In genomic region chr4:123600921-123601904, GRCh38 we compare ENCODE assay signal across 15 cellular contexts.
DNase-seq lines count a peak whose midpoint lies in the region; ATAC-seq, FAIRE-seq and TF ChIP-seq lines count a peak whose summit lies in the region.
"Had no signal": no experiment of that assay in that cellular context is flagged by ENCODE, and none has a peak within 500 bp of the region (broad histone marks: within the 10 kb centered on the region; RNA-seq: fewer than 3 reads in every experiment).

No MANE protein-coding gene starts in this region.

- H3K9ac ChIP-seq in BLaER1 (no peak overlapping the region), HUES64 (ENCODE audit: low read depth, low read length) (peak overlapping the region; percentile 59; the same call in 1 of the 2 replicates), H1 (replicated peaks in 1 of 4; ENCODE audit: extremely low read depth in 1 of 4, low read depth in 3 of 4, low read length in 3 of 4) (no peak overlapping the region)

- H3K27ac ChIP-seq in BLaER1 (peak overlapping the region; percentile 82), HUES64 (ENCODE audit: low read depth, low read length) (peak overlapping the region; percentile 87), H1 (ENCODE audit: low read depth, low read length) (no peak overlapping the region)

- H3K27me3 ChIP-seq in BLaER1 (no peaks in the 10 kb centered on the region), HUES64 (ENCODE audit: insufficient read depth, low read length) (no peaks in the 10 kb centered on the region), H1 (replicated peaks in 1 of 4; ENCODE audit: control insufficient read depth in 3 of 4, extremely low read depth in 1 of 4, insufficient read depth in 3 of 4, low read length in 3 of 4) (no peaks in the 10 kb centered on the region)
- H3K27me3 ChIP-seq: left lung had no signal

- no peak for TF ChIP-seq RAD21 in H1 (IDR thresholded peaks at IDR 0.05 in 1 of 2, conservative IDR thresholded peaks at IDR 0.05 in 1 of 2; ENCODE audit: low read depth in 2 of 2, low read length in 2 of 2)

- H3K4me1 Mint-ChIP-seq in nephron = peaks cover 28% of the 10 kb centered on the region

- H2AFZ ChIP-seq in H1 (ENCODE audit: low read length) = no peak overlapping the region

- no peak overlapping the region for H3K18ac ChIP-seq in H1 (ENCODE audit: extremely low read depth, low read length)

- no peak overlapping the region for H2AK5ac ChIP-seq in H1 (ENCODE audit: low read depth, low read length)

- H4K8ac ChIP-seq in H1 (ENCODE audit: extremely low read depth, insufficient read depth, low read length) = no peak overlapping the region

- no peak overlapping the region for H2BK20ac ChIP-seq in H1 (ENCODE audit: low read length)

- H3K56ac ChIP-seq in H1 (replicated peaks; ENCODE audit: insufficient read length, low read depth, low read length) = no peak overlapping the region

- POLR2A ChIA-PET in H1 (lab: Charles Lee; ENCODE audit: partially characterized antibody) = no interaction called here

- H3K36me3 ChIP-seq in BLaER1 (no peaks in the 10 kb centered on the region), HUES64 (ENCODE audit: insufficient read depth, low read length) (no peaks in the 10 kb centered on the region), H1 (ENCODE audit: control insufficient read depth in 2 of 4, insufficient read depth in 4 of 4, low read length in 3 of 4) (no peaks in the 10 kb centered on the region)
- H3K36me3 ChIP-seq: HAP-1, left lung had no signal

- H3K4me1 ChIP-seq in BLaER1 (peaks cover 44% of the 10 kb centered on the region), HUES64 (ENCODE audit: insufficient read depth, low read length) (peaks cover 25% of the 10 kb centered on the region), H1 (replicated peaks in 1 of 4; ENCODE audit: control insufficient read depth in 3 of 4, insufficient read depth in 4 of 4, low read length in 3 of 4) (peaks cover 0 to 11% (median 2%) of the 10 kb centered on the region in 4 experiments; a peak in 2 of 7 replicates)

- no peaks in the 10 kb centered on the region for H3K23me2 ChIP-seq in H1 (ENCODE audit: low read depth, low read length)

- FAIRE-seq in H1 (lab: Jason Lieb, UNC) = no peak
- FAIRE-seq: bronchial epithelial cell had no signal

- H3K4me3 Mint-ChIP-seq in nephron = no peak overlapping the region

- H3K27me3 Mint-ChIP-seq in nephron (ENCODE audit: low read depth) = no peaks in the 10 kb centered on the region

- 93% methylated on average over 6 of the region's 6 CpGs for WGBS in HUES64
- 87 to 100% methylated on average over 1 to 6 of the region's 6 CpGs for WGBS in H1 (ENCODE audit: extremely low coverage in 1 of 2, insufficient coverage in 1 of 2, insufficient read length in 1 of 2, insufficient replicate concordance in 2 of 2, low coverage in 1 of 2, low lambda C conversion rate in 2 of 2, missing lambda C conversion rate in 1 of 2), 2 experiments

- H3K23ac ChIP-seq in H1 (ENCODE audit: insufficient read length) = no peak overlapping the region

- H2BK15ac ChIP-seq in H1 (ENCODE audit: low read length) = no peak overlapping the region

- DNase-seq in H1 (ENCODE audit: low read depth in 1 of 2, low spot score in 2 of 2) (no peak), NCI-H774 (lab: John Stamatoyannopoulos, UW) (no peak), omental fat pad (ENCODE audit: low spot score) (no peak), cerebellar cortex (ENCODE audit: low spot score) (no peak), iPS-NIHi7 (ENCODE audit: extremely low spot score) (no peak)
- DNase-seq: activated CD4-positive, alpha-beta T cell treated with anti-CD3 and anti-CD28 coated beads, Interleukin-2, amount 50 U/mL, for 48 hours; AML-193; left lung; NCI-H1092; occipital lobe had no signal

- no peaks in the 10 kb centered on the region for H3K79me1 ChIP-seq in H1 (ENCODE audit: low read depth, low read length)

- no peak overlapping the region for H4K91ac ChIP-seq in H1 (replicated peaks; ENCODE audit: insufficient read length, low read length)

- no peak for ATAC-seq in omental fat pad (ENCODE audit: low FRiP score)
- ATAC-seq: left lung had no signal

- peak overlapping the region; percentile 73 for H3K4me2 ChIP-seq in BLaER1
- no peak overlapping the region for H3K4me2 ChIP-seq in H1 (ENCODE audit: insufficient read depth in 1 of 2, low read depth in 2 of 2, low read length in 2 of 2)

- TF ChIP-seq EP300 in H1 (IDR thresholded peaks at IDR 0.05; ENCODE audit: borderline replicate concordance in 1 of 2, low read depth in 2 of 2, low read length in 2 of 2) = no peak

- H3K14ac ChIP-seq in H1 (ENCODE audit: insufficient read length) = no peak overlapping the region

- H2BK12ac ChIP-seq in H1 (ENCODE audit: low read depth, low read length) = no peak overlapping the region

- TF ChIP-seq POLR2A in H1 (IDR thresholded peaks at IDR 0.05; ENCODE audit: control extremely low read depth in 1 of 2, low read depth in 2 of 2, low read length in 2 of 2) = no peak

- no peak overlapping the region for H2BK120ac ChIP-seq in H1 (replicated peaks; ENCODE audit: low read depth, low read length)

- H3K79me2 ChIP-seq in H1 (ENCODE audit: control insufficient read depth in 1 of 2, insufficient read depth in 2 of 2, low read length in 2 of 2) = no peaks in the 10 kb centered on the region

- H3K4me3 ChIP-seq in BLaER1 = no peak overlapping the region
- H3K4me3 ChIP-seq in HUES64 (ENCODE audit: low read length) = no peak overlapping the region
- no peak overlapping the region for H3K4me3 ChIP-seq in H1 (ENCODE audit: extremely low read depth in 1 of 4, insufficient read depth in 2 of 4, low read depth in 3 of 4, low read length in 4 of 4)
- H3K4me3 ChIP-seq: HAP-1, left lung had no signal

- CTCF ChIA-PET in H1 (lab: Charles Lee; ENCODE audit: partially characterized antibody) = interaction anchor here (0.6 to 1.7 kb wide), 5 partner anchors 16 to 498 kb away, joined by 3 to 4 read pairs (median 3); no protein-coding TSS in a partner anchor

- H3K9me3 ChIP-seq in BLaER1 (peaks cover 6% of the 10 kb centered on the region; the same call in 1 of the 2 replicates), HUES64 (ENCODE audit: insufficient read depth, low read depth, low read length) (no peaks in the 10 kb centered on the region), H1 (ENCODE audit: insufficient read depth in 2 of 2, low read depth in 1 of 2, low read length in 1 of 2) (no peaks in the 10 kb centered on the region)
- H3K9me3 ChIP-seq: HAP-1, left lung had no signal

- peak overlapping the region; percentile 6 for H4K5ac ChIP-seq in H1 (ENCODE audit: insufficient read length, low read depth, low read length)

- no peaks in the 10 kb centered on the region for H4K20me1 ChIP-seq in BLaER1
- H4K20me1 ChIP-seq in H1 (replicated peaks in 1 of 2; ENCODE audit: control insufficient read depth in 1 of 2, insufficient read depth in 2 of 2, low read length in 2 of 2) = no peaks in the 10 kb centered on the region

- no peaks in the 10 kb centered on the region for H3K9me3 Mint-ChIP-seq in nephron

- no peaks in the 10 kb centered on the region for H3K36me3 Mint-ChIP-seq in nephron (ENCODE audit: low read depth)

- H2BK5ac ChIP-seq in H1 (ENCODE audit: low read depth, low read length) = no peak overlapping the region

- no peak for TF ChIP-seq CTCF in H1 (IDR thresholded peaks at IDR 0.05; ENCODE audit: control extremely low read depth in 1 of 3, insufficient read depth in 1 of 3, low read depth in 1 of 3, low read length in 3 of 3)
- no peak for TF ChIP-seq CTCF in nephron (IDR thresholded peaks at IDR 0.05; ENCODE audit: unreplicated experiment in 3 of 3)
- TF ChIP-seq CTCF in omental fat pad (IDR thresholded peaks at IDR 0.05) = no peak

- H3K27ac Mint-ChIP-seq in nephron = peak overlapping the region; percentile 92 to 97 (median 97)

- no peak overlapping the region for H3K4ac ChIP-seq in H1 (replicated peaks; ENCODE audit: insufficient read length, low read depth, low read length)

TF ChIP-seq in H1, 55 proteins besides CTCF, POLR2A, EP300 and RAD21:
- TF ChIP-seq SAP30 (IDR thresholded peaks at IDR 0.05; ENCODE audit: insufficient read depth, insufficient replicate concordance, low read length) = no peak
- no peak for TF ChIP-seq CEBPB (IDR thresholded peaks at IDR 0.05; ENCODE audit: low read depth, low read length)
- no peak for TF ChIP-seq HDAC6 (IDR thresholded peaks at IDR 0.05; ENCODE audit: low read depth, low read length)
- no peak for TF ChIP-seq KDM4A (IDR thresholded peaks at IDR 0.05; ENCODE audit: low read depth, low read length, severe bottlenecking)
- no peak for TF ChIP-seq GTF2F1 (IDR thresholded peaks at IDR 0.05; ENCODE audit: borderline replicate concordance, low read depth, low read length)
- TF ChIP-seq SP1 (IDR thresholded peaks at IDR 0.05; ENCODE audit: low read depth, low read length) = no peak
- TF ChIP-seq JUN (IDR thresholded peaks at IDR 0.05; ENCODE audit: low read depth, low read length) = no peak
- TF ChIP-seq KDM1A (IDR thresholded peaks at IDR 0.05; ENCODE audit: borderline replicate concordance, low read length) = no peak
- no peak for TF ChIP-seq E2F6 (IDR thresholded peaks at IDR 0.05)
- no peak for TF ChIP-seq CTBP2 (IDR thresholded peaks at IDR 0.05; ENCODE audit: borderline replicate concordance, insufficient read depth, insufficient read length, low read length)
- no peak for TF ChIP-seq RBBP5 (IDR thresholded peaks at IDR 0.05; ENCODE audit: borderline replicate concordance, low read depth, low read length)
- TF ChIP-seq YY1 (IDR thresholded peaks at IDR 0.05; ENCODE audit: low read depth, low read length) = no peak
- no peak for TF ChIP-seq POU5F1 (IDR thresholded peaks at IDR 0.05; ENCODE audit: low read depth, low read length)
- no peak for TF ChIP-seq CHD2 (IDR thresholded peaks at IDR 0.05; ENCODE audit: low read length)
- no peak for TF ChIP-seq MAX (IDR thresholded peaks at IDR 0.05)
- no peak for TF ChIP-seq SRF (IDR thresholded peaks at IDR 0.05; ENCODE audit: low read depth, low read length)
- no peak for TF ChIP-seq SUZ12 (IDR thresholded peaks at IDR 0.05; ENCODE audit: low read length)
- TF ChIP-seq CBX5 (IDR thresholded peaks at IDR 0.05; ENCODE audit: low read depth, low read length) = no peak
